ENCODE assay signal across 14 cellular contexts in genomic region chr6:106751501-106752252, GRCh38.
DNase-seq lines count a peak whose midpoint lies in the region; ATAC-seq and TF ChIP-seq lines count a peak whose summit lies in the region.
"Had no signal": no experiment of that assay in that cellular context is flagged by ENCODE, and none has a peak within 500 bp of the region (broad histone marks: within the 10 kb centered on the region; RNA-seq: fewer than 3 reads in every experiment).

No MANE protein-coding gene starts in this region.

- no peak for TF ChIP-seq POLR2A in erythroblast (IDR thresholded peaks at IDR 0.05; ENCODE audit: low read length)

- DNase-seq in AG10803 (ENCODE audit: low read depth) (peak; percentile 1), HK-2 (ENCODE audit: unreplicated experiment) (peak; percentile 79), RKO (ENCODE audit: low spot score) (peak; percentile 54), left colon (peak in 1 of 2 donors; percentile 56), T-helper 9 cell (no peak), erythroblast (lab: John Stamatoyannopoulos, UW) (no peak)
- DNase-seq: activated CD4-positive, alpha-beta T cell treated with anti-CD3 and anti-CD28 coated beads, Interleukin-2, amount 50 U/mL, for 48 hours; activated naive CD4-positive, alpha-beta T cell treated with anti-CD3 and anti-CD28 coated beads, Interleukin-2, amount 50 U/mL, for 16 hours; dermis blood vessel endothelial cell; NCI-H1930; stimulated activated CD8-positive, alpha-beta memory T cell treated with anti-CD3 and anti-CD28 coated beads, Interleukin-4, amount 100 ng/mL, for 48 hours had no signal

- ATAC-seq in left colon (peak; percentile 48), HG02610 (IDR thresholded peaks at IDR 0.05; ENCODE audit: unreplicated experiment) (no peak), GM21360 (IDR thresholded peaks at IDR 0.05; ENCODE audit: unreplicated experiment) (no peak)

- intact Hi-C loops in left colon (cut with DNase I, micrococcal nuclease) = no loop called here

- H3K4me3 ChIP-seq in AG10803 (ENCODE audit: low read length) = no peak overlapping the region
- H3K4me3 ChIP-seq: SK-N-MC had no signal

- no peak for TF ChIP-seq CTCF in AG10803 (conservative IDR thresholded peaks at IDR 0.05; ENCODE audit: low read length)

Comparison
In these comparisons a context has a peak if more than half of its experiments do, and no peak if none do; other contexts are left out.
1. DNase-seq: peak in AG10803 (single experiment), HK-2 (single experiment) and RKO (single experiment); none in T-helper 9 cell (single experiment) and erythroblast (0 of 2).